ENCODE assay signal across 8 cellular contexts in the genomic region with DNA sequence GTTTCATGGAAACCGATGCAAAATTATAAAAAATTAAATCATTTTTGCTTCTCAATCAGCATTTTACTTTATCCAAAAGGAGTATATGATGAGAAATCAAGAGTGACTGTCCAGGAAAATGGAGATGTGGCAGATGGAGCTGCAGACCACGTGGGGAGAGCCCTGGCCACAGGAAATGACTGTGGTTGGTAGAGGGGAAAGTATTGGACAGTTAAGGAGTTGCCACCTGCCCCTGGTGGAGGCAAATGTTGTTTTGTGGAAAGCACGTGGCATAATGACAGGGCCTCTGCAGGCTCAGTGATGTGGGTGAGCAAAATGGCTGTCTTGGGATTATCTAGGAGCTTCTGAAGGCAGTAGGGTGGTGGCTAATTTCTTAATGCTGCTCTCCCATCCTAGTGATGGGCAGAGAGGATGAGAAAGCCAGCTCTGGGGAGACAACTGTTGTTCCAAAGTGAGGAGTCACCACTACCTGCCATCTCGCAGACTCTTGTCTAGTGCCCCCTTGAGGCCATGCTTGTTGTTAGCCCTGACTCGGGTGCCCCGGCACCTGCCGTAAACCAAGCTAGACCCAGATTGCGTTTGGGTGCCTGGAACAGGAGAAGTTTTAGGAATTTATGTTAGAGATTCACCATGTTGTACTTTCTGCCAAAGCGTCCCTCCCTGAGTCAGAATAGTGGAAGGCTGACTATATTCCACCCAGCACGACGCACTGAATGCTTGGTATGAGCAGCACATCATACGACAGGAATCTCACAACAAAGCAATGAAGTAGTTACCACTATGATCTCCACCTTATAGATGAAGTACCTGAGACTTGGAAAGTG.
DNase-seq lines count a peak whose midpoint lies in the region; ATAC-seq and TF ChIP-seq lines count a peak whose summit lies in the region.

No MANE protein-coding gene starts in this region.

- in situ Hi-C loops in Panc1 (cut with HindIII; ENCODE audit: low pct_unique_long_range_greater_than_20kb, low sequenced_read_pairs) = no loop called here

- BruUV-seq in A673 (replicated peaks; lab: Mats Ljungman, UMichigan) (no TSS peak), Panc1 (replicated peaks; lab: Mats Ljungman, UMichigan) (no TSS peak)

- H3K4me3 Mint-ChIP-seq in T-cell = no peak overlapping the region

- H3K27ac ChIP-seq in A673 (ENCODE audit: low read depth, low read length, poor library complexity, severe bottlenecking) (no peak overlapping the region), Panc1 (ENCODE audit: low read length) (no peak overlapping the region; the same call in 1 of the 2 replicates)

- DNase-seq in A673 (ENCODE audit: low spot score) (peak; percentile 50), ELR (ENCODE audit: low read depth) (peak; percentile 12), Panc1 (ENCODE audit: low read depth, low spot score) (no peak), germinal center (ENCODE audit: low spot score) (peak; percentile 17), T-cell (no peak), cerebellar nuclear complex (lab: John Stamatoyannopoulos, UW) (no peak)

- H3K4me3 ChIP-seq in A673 (ENCODE audit: low read depth, low read length, poor library complexity, severe bottlenecking) (no peak overlapping the region), Panc1 (ENCODE audit: low read depth in 2 of 2, low read length in 2 of 2) (no peak overlapping the region)

- CTCF ChIA-PET in A673 (lab: Charles Lee) = interaction anchor here (0.5 to 1.2 kb wide), 3 partner anchors 161 to 226 kb away, joined by 3 to 9 read pairs (median 4); no protein-coding TSS in a partner anchor
- CTCF ChIA-PET in Panc1 (lab: Charles Lee) = interaction anchor here (0.9 kb wide), 1 partner anchor 123 kb away, joined by 3 read pairs; no protein-coding TSS in a partner anchor
- CTCF ChIA-PET in T-cell (lab: Charles Lee) = no interaction called here

- peaks cover 20% of the 10 kb centered on the region for H3K4me1 ChIP-seq in A673 (ENCODE audit: insufficient read depth, low read length, poor library complexity, severe bottlenecking)
- H3K4me1 ChIP-seq in Panc1 (ENCODE audit: control insufficient read depth, insufficient read depth, low read length) = peaks cover 50% of the 10 kb centered on the region

- H3K27me3 Mint-ChIP-seq in T-cell = peaks cover under 1 to 6% of the 10 kb centered on the region in 2 donors

- TF ChIP-seq CTCF in A673 (conservative IDR thresholded peaks at IDR 0.05; ENCODE audit: low read depth, low read length) (peak; percentile 64), Panc1 (IDR thresholded peaks at IDR 0.05) (peak; percentile 50)

- intact Hi-C loops in A673 (cut with micrococcal nuclease; ENCODE audit: unreplicated experiment) (loop anchor here (5.0 kb wide), 2 partner anchors 145 to 300 kb away; partner anchors contain the start of gene ROR1), Panc1 (cut with micrococcal nuclease; ENCODE audit: unreplicated experiment) (loop anchor here (10.0 kb wide), 1 partner anchor 143 kb away; the partner anchor contains the start of gene ROR1)

- H3K36me3 Mint-ChIP-seq in T-cell = no peaks in the 10 kb centered on the region

- POLR2A ChIA-PET in A673 (lab: Charles Lee; ENCODE audit: low non-redundant PET) (no interaction called here), Panc1 (lab: Charles Lee) (no interaction called here), T-cell (lab: Charles Lee) (interaction anchor here in 1 of 2 donors (0.6 kb wide), 1 partner anchor 34 kb away, joined by 3 read pairs; no protein-coding TSS in a partner anchor)

- H3K9me3 Mint-ChIP-seq in T-cell = no peaks in the 10 kb centered on the region

- H3K27me3 ChIP-seq in A673 (replicated peaks; ENCODE audit: insufficient read depth, low read depth, low read length, poor library complexity) (no peaks in the 10 kb centered on the region), Panc1 (ENCODE audit: control insufficient read depth, insufficient read depth, low read length) (no peaks in the 10 kb centered on the region)

- H3K9me3 ChIP-seq in A673 (ENCODE audit: low read depth, low read length, poor library complexity, severe bottlenecking) (no peaks in the 10 kb centered on the region), Panc1 (ENCODE audit: control insufficient read depth, insufficient read depth, low read depth, low read length) (no peaks in the 10 kb centered on the region)

- H3K27ac Mint-ChIP-seq in T-cell = no peak overlapping the region

- H3K4me1 Mint-ChIP-seq in T-cell = no peaks in the 10 kb centered on the region

- ATAC-seq in Panc1 (no peak), GM18870 (IDR thresholded peaks at IDR 0.05; ENCODE audit: unreplicated experiment) (no peak), T-cell (replicated peaks in 1 of 4) (no peak), HG03469 (IDR thresholded peaks at IDR 0.05; ENCODE audit: unreplicated experiment) (no peak)

- H3K36me3 ChIP-seq in A673 (ENCODE audit: insufficient read depth, low read length, poor library complexity, severe bottlenecking) (no peaks in the 10 kb centered on the region), Panc1 (ENCODE audit: control insufficient read depth, insufficient read depth, low read length) (no peaks in the 10 kb centered on the region)

Comparison
In these comparisons a context has a peak if more than half of its experiments do, and no peak if none do; other contexts are left out.
1. DNase-seq: peak in A673 (single experiment), ELR (single experiment) and germinal center (single experiment); none in Panc1 (single experiment), T-cell (0 of 34) and cerebellar nuclear complex (0 of 2).
2. CTCF ChIA-PET loops: an anchor here in A673 (0.5 to 1.2 kb wide) and Panc1 (0.9 kb wide); none called in T-cell.